In the genomic region with DNA sequence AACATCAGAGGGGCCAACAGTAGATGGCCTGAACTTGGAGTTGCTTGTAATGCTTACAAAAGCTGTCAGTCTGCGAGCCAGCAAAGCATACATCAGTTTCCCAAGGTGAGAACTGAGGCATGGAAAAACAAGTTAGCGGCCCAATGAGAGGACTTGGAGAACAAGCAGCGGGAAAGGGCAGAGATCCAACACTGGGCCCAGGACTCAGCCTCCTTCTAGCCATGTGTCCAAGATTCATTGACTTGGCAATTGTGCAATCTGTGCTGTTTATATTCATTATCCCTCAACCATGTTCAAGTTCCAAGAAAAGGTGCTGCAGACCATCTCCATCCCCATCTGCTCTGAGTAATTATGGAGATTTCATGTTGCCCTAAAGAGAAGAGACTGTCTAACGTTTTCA, we compare ENCODE assay signal across 20 cellular contexts.
A peak's percentile ranks its signal among the peaks of the same experiment; 100 is the strongest.
DNase-seq lines count a peak whose midpoint lies in the region; ATAC-seq, FAIRE-seq and TF ChIP-seq lines count a peak whose summit lies in the region.
"Had no signal": no experiment of that assay in that cellular context is flagged by ENCODE, and none has a peak within 500 bp of the region (broad histone marks: within the 10 kb centered on the region; RNA-seq: fewer than 3 reads in every experiment).

No MANE protein-coding gene starts in this region.

- no peak overlapping the region for H3K4me3 ChIP-seq in bronchial epithelial cell (ENCODE audit: low read depth, low read length)
- H3K4me3 ChIP-seq: GM23248 had no signal

- CTCF ChIA-PET in CD4-positive, alpha-beta T cell (lab: Charles Lee) = no interaction called here

- peak; percentile 28 for FAIRE-seq in bronchial epithelial cell (lab: Jason Lieb, UNC)

- H3K27me3 Mint-ChIP-seq in natural killer cell (ENCODE audit: low read depth in 2 of 2) = peaks cover 11 to 28% of the 10 kb centered on the region in 2 donors
- peaks cover 8% of the 10 kb centered on the region for H3K27me3 Mint-ChIP-seq in CD4-positive, alpha-beta T cell
- H3K27me3 Mint-ChIP-seq in T-helper 2 cell treated with Interferon-gamma antibody and Interleukin-4, amounts not matched to agents 5 μg/mL and 100 μg/mL, for 36 hours (ENCODE audit: low read depth) = peaks cover 4% of the 10 kb centered on the region

- no peaks in the 10 kb centered on the region for H3K36me3 Mint-ChIP-seq in natural killer cell
- no peaks in the 10 kb centered on the region for H3K36me3 Mint-ChIP-seq in CD4-positive, alpha-beta T cell (ENCODE audit: low read depth)
- H3K36me3 Mint-ChIP-seq in T-helper 2 cell treated with Interferon-gamma antibody and Interleukin-4, amounts not matched to agents 5 μg/mL and 100 μg/mL, for 36 hours (ENCODE audit: low read depth) = no peaks in the 10 kb centered on the region
- H3K36me3 Mint-ChIP-seq: CD14-positive monocyte had no signal

- H3K9me3 Mint-ChIP-seq in natural killer cell = no peaks in the 10 kb centered on the region
- H3K9me3 Mint-ChIP-seq in CD4-positive, alpha-beta T cell = no peaks in the 10 kb centered on the region
- no peaks in the 10 kb centered on the region for H3K9me3 Mint-ChIP-seq in T-helper 2 cell treated with Interferon-gamma antibody and Interleukin-4, amounts not matched to agents 5 μg/mL and 100 μg/mL, for 36 hours

- TF ChIP-seq CTCF in bronchial epithelial cell (IDR thresholded peaks at IDR 0.05; ENCODE audit: insufficient read depth, low read length, severe bottlenecking) (no peak), natural killer cell (IDR thresholded peaks at IDR 0.05) (no peak)
- TF ChIP-seq CTCF in CD4-positive, alpha-beta T cell (IDR thresholded peaks at IDR 0.05) = no peak

- DNase-seq in NCI-H2171 treated with DMSO at 0.1 percent for 48 hours (lab: John Stamatoyannopoulos, UW) (peak; percentile 9), NCI-H2171 (lab: John Stamatoyannopoulos, UW) (no peak), NCI-H1694 (lab: John Stamatoyannopoulos, UW) (peak; percentile 12), bronchial epithelial cell (ENCODE audit: low read depth) (no peak), natural killer cell (no peak)
- no peak for DNase-seq in CD4-positive, alpha-beta T cell
- DNase-seq in T-helper 2 cell treated with Interferon-gamma antibody and Interleukin-4, amounts not matched to agents 5 μg/mL and 100 μg/mL, for 36 hours (ENCODE audit: low spot score) = no peak
- DNase-seq: BE2C, GM23248, H7, KG1, NCI-H1048, NCI-H1417, NCI-H187, NCI-H2081 treated with DMSO at 0.1 percent for 48 hours, NCI-H526 treated with DMSO at 0.1 percent for 48 hours, SHP77 had no signal

- ATAC-seq in natural killer cell = no peak
- ATAC-seq in CD4-positive, alpha-beta T cell (ENCODE audit: poor library complexity) = no peak

- POLR2A ChIA-PET in CD4-positive, alpha-beta T cell (lab: Charles Lee) = no interaction called here

- no peak overlapping the region for H3K27ac Mint-ChIP-seq in natural killer cell
- H3K27ac Mint-ChIP-seq in CD4-positive, alpha-beta T cell = no peak overlapping the region
- H3K27ac Mint-ChIP-seq in T-helper 2 cell treated with Interferon-gamma antibody and Interleukin-4, amounts not matched to agents 5 μg/mL and 100 μg/mL, for 36 hours = no peak overlapping the region
- H3K27ac Mint-ChIP-seq: CD14-positive monocyte had no signal

- H3K9me3 ChIP-seq in CD4-positive, alpha-beta T cell (ENCODE audit: control insufficient read depth, low read length) = no peaks in the 10 kb centered on the region
- H3K9me3 ChIP-seq: BE2C had no signal

- H3K27me3 ChIP-seq in bronchial epithelial cell (ENCODE audit: control insufficient read depth, insufficient read depth, low read length) = peaks cover 2% of the 10 kb centered on the region
- H3K27me3 ChIP-seq in CD4-positive, alpha-beta T cell (ENCODE audit: control insufficient read depth, insufficient read depth, low read length) = no peaks in the 10 kb centered on the region
- H3K27me3 ChIP-seq: BE2C had no signal

- no peak overlapping the region for H3K4me3 Mint-ChIP-seq in natural killer cell
- H3K4me3 Mint-ChIP-seq in CD4-positive, alpha-beta T cell = no peak overlapping the region
- H3K4me3 Mint-ChIP-seq in T-helper 2 cell treated with Interferon-gamma antibody and Interleukin-4, amounts not matched to agents 5 μg/mL and 100 μg/mL, for 36 hours = no peak overlapping the region
- H3K4me3 Mint-ChIP-seq: CD14-positive monocyte had no signal

- no peaks in the 10 kb centered on the region for H3K36me3 ChIP-seq in bronchial epithelial cell (ENCODE audit: control insufficient read depth, insufficient read depth, low read length)
- H3K36me3 ChIP-seq: BE2C had no signal

- no peaks in the 10 kb centered on the region for H3K4me1 Mint-ChIP-seq in natural killer cell
- no peaks in the 10 kb centered on the region for H3K4me1 Mint-ChIP-seq in CD4-positive, alpha-beta T cell (ENCODE audit: low read depth)
- H3K4me1 Mint-ChIP-seq in T-helper 2 cell treated with Interferon-gamma antibody and Interleukin-4, amounts not matched to agents 5 μg/mL and 100 μg/mL, for 36 hours (ENCODE audit: low read depth) = no peaks in the 10 kb centered on the region

- H3K27ac ChIP-seq in CD4-positive, alpha-beta T cell (ENCODE audit: low read depth, low read length) = no peak overlapping the region
- H3K27ac ChIP-seq: 22Rv1, GM23248, RWPE1 had no signal

- intact Hi-C loops in natural killer cell (cut with micrococcal nuclease) = no loop called here
- intact Hi-C loops in CD4-positive, alpha-beta T cell (cut with DNase I, micrococcal nuclease) = no loop called here

Comparison
In these comparisons a context has a peak if more than half of its experiments do, and no peak if none do; other contexts are left out.
1. DNase-seq: peak in NCI-H2171 treated with DMSO at 0.1 percent for 48 hours (single experiment) and NCI-H1694 (single experiment); none in NCI-H2171 (single experiment), bronchial epithelial cell (single experiment), natural killer cell (single experiment), CD4-positive, alpha-beta T cell (0 of 10) and T-helper 2 cell treated with Interferon-gamma antibody and Interleukin-4, amounts not matched to agents 5 μg/mL and 100 μg/mL, for 36 hours (single experiment).